In the genomic region with DNA sequence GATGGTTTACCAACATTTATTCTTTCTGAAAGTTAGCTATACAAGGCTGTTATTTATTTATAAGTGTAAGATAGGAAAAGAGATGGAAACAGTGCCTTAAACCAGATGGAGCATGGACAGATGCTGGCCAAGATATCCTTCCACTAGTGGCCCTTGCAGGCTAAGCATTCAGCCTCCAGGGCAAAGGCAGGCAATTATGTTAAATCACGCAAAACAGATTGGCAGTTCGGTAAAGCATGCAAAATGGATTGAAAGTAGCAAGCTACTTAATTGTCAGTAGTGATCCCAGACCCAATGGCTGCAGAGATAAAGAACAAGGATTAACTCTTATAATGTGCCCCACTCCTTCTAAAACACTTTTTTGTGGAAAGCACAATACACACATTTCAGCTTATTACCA, we compare ENCODE assay signal across 16 cellular contexts.
"Had no signal": no experiment of that assay in that cellular context is flagged by ENCODE, and none has a peak within 500 bp of the region (broad histone marks: within the 10 kb centered on the region; RNA-seq: fewer than 3 reads in every experiment).

No MANE protein-coding gene starts in this region.

- ATAC-seq: activated CD4-positive, alpha-beta T cell treated with anti-CD3 and anti-CD28 coated beads for 36 hours; activated CD8-positive, alpha-beta memory T cell treated with anti-CD3 and anti-CD28 coated beads, Interleukin-2, amount 10 ng/mL, durations not matched to agents 7 days and 5 days; left lobe of liver; mucosa of descending colon; naive thymus-derived CD4-positive, alpha-beta T cell; stimulated activated effector memory CD8-positive, alpha-beta T cell treated with anti-CD3 and anti-CD28 coated beads, Interleukin-12 subunit alpha, Interleukin-12 subunit beta, amount 100 ng/mL, for 72 hours; upper lobe of right lung had no signal

- H3K4me1 Mint-ChIP-seq: activated naive CD4-positive, alpha-beta T cell treated with anti-CD3 and anti-CD28 coated beads, Interleukin-2, amount 10 ng/mL, durations not matched to agents 7 days and 5 days; naive thymus-derived CD4-positive, alpha-beta T cell; stimulated activated effector memory CD8-positive, alpha-beta T cell treated with anti-CD3 and anti-CD28 coated beads, Interleukin-12 subunit alpha, Interleukin-12 subunit beta, amount 100 ng/mL, for 72 hours had no signal

- DNase-seq: activated CD4-positive, alpha-beta memory T cell treated with anti-CD3 and anti-CD28 coated beads for 36 hours; activated CD4-positive, alpha-beta T cell treated with anti-CD3 and anti-CD28 coated beads for 36 hours; activated CD8-positive, alpha-beta memory T cell treated with anti-CD3 and anti-CD28 coated beads, Interleukin-2, amount 10 ng/mL, durations not matched to agents 7 days and 5 days; activated naive CD4-positive, alpha-beta T cell treated with anti-CD3 and anti-CD28 coated beads, Interleukin-2, amount 10 ng/mL, durations not matched to agents 7 days and 5 days; activated T-cell treated with anti-CD3 and anti-CD28 coated beads, Interleukin-2, amount 50 U/mL, for 24 hours; adrenal gland; caudate nucleus; erythroblast; mammary epithelial cell; mucosa of descending colon; naive thymus-derived CD4-positive, alpha-beta T cell; stimulated activated CD4-positive, alpha-beta T cell treated with anti-CD3 and anti-CD28 coated beads, Interleukin-12 subunit alpha, Interleukin-12 subunit beta, amount 100 ng/mL, for 4 hours; stimulated activated CD4-positive, alpha-beta T cell treated with anti-CD3 and anti-CD28 coated beads, Interleukin-2, amount 100 ng/mL, for 24 hours; upper lobe of right lung had no signal

- H3K36me3 Mint-ChIP-seq: activated CD8-positive, alpha-beta memory T cell treated with anti-CD3 and anti-CD28 coated beads, Interleukin-2, amount 10 ng/mL, durations not matched to agents 7 days and 5 days; activated naive CD4-positive, alpha-beta T cell treated with anti-CD3 and anti-CD28 coated beads, Interleukin-2, amount 10 ng/mL, durations not matched to agents 7 days and 5 days; naive thymus-derived CD4-positive, alpha-beta T cell; stimulated activated effector memory CD8-positive, alpha-beta T cell treated with anti-CD3 and anti-CD28 coated beads, Interleukin-12 subunit alpha, Interleukin-12 subunit beta, amount 100 ng/mL, for 72 hours had no signal

- H3K27ac Mint-ChIP-seq: activated CD4-positive, alpha-beta memory T cell treated with anti-CD3 and anti-CD28 coated beads for 36 hours; activated CD4-positive, alpha-beta T cell treated with anti-CD3 and anti-CD28 coated beads for 36 hours; activated CD8-positive, alpha-beta memory T cell treated with anti-CD3 and anti-CD28 coated beads, Interleukin-2, amount 10 ng/mL, durations not matched to agents 7 days and 5 days; activated naive CD4-positive, alpha-beta T cell treated with anti-CD3 and anti-CD28 coated beads, Interleukin-2, amount 10 ng/mL, durations not matched to agents 7 days and 5 days; activated T-cell treated with anti-CD3 and anti-CD28 coated beads, Interleukin-2, amount 50 U/mL, for 24 hours; naive thymus-derived CD4-positive, alpha-beta T cell; stimulated activated effector memory CD8-positive, alpha-beta T cell treated with anti-CD3 and anti-CD28 coated beads, Interleukin-12 subunit alpha, Interleukin-12 subunit beta, amount 100 ng/mL, for 72 hours had no signal

- H3K9me3 Mint-ChIP-seq: activated CD4-positive, alpha-beta memory T cell treated with anti-CD3 and anti-CD28 coated beads for 36 hours; stimulated activated effector memory CD8-positive, alpha-beta T cell treated with anti-CD3 and anti-CD28 coated beads, Interleukin-12 subunit alpha, Interleukin-12 subunit beta, amount 100 ng/mL, for 72 hours had no signal

- H3K4me3 Mint-ChIP-seq: activated CD4-positive, alpha-beta memory T cell treated with anti-CD3 and anti-CD28 coated beads for 36 hours; activated CD4-positive, alpha-beta T cell treated with anti-CD3 and anti-CD28 coated beads for 36 hours; activated CD8-positive, alpha-beta memory T cell treated with anti-CD3 and anti-CD28 coated beads, Interleukin-2, amount 10 ng/mL, durations not matched to agents 7 days and 5 days; activated naive CD4-positive, alpha-beta T cell treated with anti-CD3 and anti-CD28 coated beads, Interleukin-2, amount 10 ng/mL, durations not matched to agents 7 days and 5 days; activated T-cell treated with anti-CD3 and anti-CD28 coated beads, Interleukin-2, amount 50 U/mL, for 24 hours; naive thymus-derived CD4-positive, alpha-beta T cell; stimulated activated effector memory CD8-positive, alpha-beta T cell treated with anti-CD3 and anti-CD28 coated beads, Interleukin-12 subunit alpha, Interleukin-12 subunit beta, amount 100 ng/mL, for 72 hours had no signal
